Comparison of ENCODE assay signal across 9 cellular contexts in genomic region chr20:4519530-4519929, GRCh38.
DNase-seq lines count a peak whose midpoint lies in the region; ATAC-seq, FAIRE-seq and TF ChIP-seq lines count a peak whose summit lies in the region.
"Had no signal": no experiment of that assay in that cellular context is flagged by ENCODE, and none has a peak within 500 bp of the region (broad histone marks: within the 10 kb centered on the region; RNA-seq: fewer than 3 reads in every experiment).

No MANE protein-coding gene starts in this region.

- intact Hi-C loops in activated CD4-positive, alpha-beta T cell treated with anti-CD3 and anti-CD28 coated beads for 36 hours (cut with DNase I, micrococcal nuclease), result no loop called here
- intact Hi-C loops in kidney (cut with DNase I), result no loop called here

- no peak overlapping the region for H3K4me2 ChIP-seq in H1 (ENCODE audit: insufficient read depth in 1 of 2, low read depth in 2 of 2, low read length in 2 of 2)
- no peak overlapping the region for H3K4me2 ChIP-seq in smooth muscle cell

- H3K14ac ChIP-seq in H1 (ENCODE audit: insufficient read length), result no peak overlapping the region

- H4K20me1 ChIP-seq in H1 (replicated peaks in 1 of 2; ENCODE audit: control insufficient read depth in 1 of 2, insufficient read depth in 2 of 2, low read length in 2 of 2) (no peaks in the 10 kb centered on the region), smooth muscle cell (ENCODE audit: low read depth) (no peaks in the 10 kb centered on the region)

- no peak overlapping the region for H2BK120ac ChIP-seq in H1 (replicated peaks; ENCODE audit: low read depth, low read length)

- H2AFZ ChIP-seq in H1 (ENCODE audit: low read length) (peak overlapping the region; percentile 80), smooth muscle cell (ENCODE audit: low read depth) (no peak overlapping the region)

- no peak overlapping the region for H3K27ac ChIP-seq in H1 (ENCODE audit: low read depth, low read length)
- H3K27ac ChIP-seq in smooth muscle cell (ENCODE audit: low read depth), result no peak overlapping the region
- H3K27ac ChIP-seq in kidney (ENCODE audit: low read depth in 2 of 2, low read length in 2 of 2), result no peak overlapping the region

- no peak overlapping the region for H3K56ac ChIP-seq in H1 (replicated peaks; ENCODE audit: insufficient read length, low read depth, low read length)

- no peaks in the 10 kb centered on the region for H3K4me1 ChIP-seq in H1 (replicated peaks in 1 of 4; ENCODE audit: control insufficient read depth in 3 of 4, insufficient read depth in 4 of 4, low read length in 3 of 4)
- peaks cover 5% of the 10 kb centered on the region for H3K4me1 ChIP-seq in smooth muscle cell (ENCODE audit: low read depth)
- no peaks in the 10 kb centered on the region for H3K4me1 ChIP-seq in kidney (ENCODE audit: control insufficient read depth in 1 of 2, insufficient read depth in 1 of 2, low read depth in 1 of 2, low read length in 2 of 2)

- H3K9me3 Mint-ChIP-seq in activated CD4-positive, alpha-beta T cell treated with anti-CD3 and anti-CD28 coated beads for 36 hours (ENCODE audit: low read depth), result no peaks in the 10 kb centered on the region

- no peaks in the 10 kb centered on the region for H3K36me3 ChIP-seq in H1 (ENCODE audit: control insufficient read depth in 2 of 4, insufficient read depth in 4 of 4, low read length in 3 of 4)
- no peaks in the 10 kb centered on the region for H3K36me3 ChIP-seq in smooth muscle cell (ENCODE audit: low read depth)
- H3K36me3 ChIP-seq in kidney (ENCODE audit: control insufficient read depth in 1 of 2, insufficient read depth in 2 of 2, low read length in 2 of 2), result no peaks in the 10 kb centered on the region

- H3K27me3 ChIP-seq in H1 (replicated peaks in 1 of 4; ENCODE audit: control insufficient read depth in 3 of 4, extremely low read depth in 1 of 4, insufficient read depth in 3 of 4, low read length in 3 of 4) (no peaks in the 10 kb centered on the region), smooth muscle cell (ENCODE audit: low read depth) (no peaks in the 10 kb centered on the region)

- ATAC-seq in activated CD4-positive, alpha-beta T cell treated with anti-CD3 and anti-CD28 coated beads for 36 hours, result no peak
- ATAC-seq in HG03460 (IDR thresholded peaks at IDR 0.05; ENCODE audit: unreplicated experiment), result no peak

- H3K79me1 ChIP-seq in H1 (ENCODE audit: low read depth, low read length), result no peaks in the 10 kb centered on the region

- no peak overlapping the region for H3K4me3 ChIP-seq in H1 (ENCODE audit: extremely low read depth in 1 of 4, insufficient read depth in 2 of 4, low read depth in 3 of 4, low read length in 4 of 4)
- H3K4me3 ChIP-seq in smooth muscle cell, result no peak overlapping the region
- no peak overlapping the region for H3K4me3 ChIP-seq in kidney (ENCODE audit: low read length in 2 of 2)

- H3K9ac ChIP-seq in H1 (replicated peaks in 1 of 4; ENCODE audit: extremely low read depth in 1 of 4, low read depth in 3 of 4, low read length in 3 of 4) (no peak overlapping the region), smooth muscle cell (ENCODE audit: low read depth) (no peak overlapping the region), kidney (ENCODE audit: low read length in 2 of 2) (no peak overlapping the region)

- CTCF ChIA-PET in activated CD4-positive, alpha-beta T cell treated with anti-CD3 and anti-CD28 coated beads for 36 hours (lab: Charles Lee), result no interaction called here
- CTCF ChIA-PET in H1 (lab: Charles Lee; ENCODE audit: partially characterized antibody), result interaction anchor here (0.5 to 2.9 kb wide), 21 partner anchors 10 to 307 kb away, joined by 3 to 15 read pairs (median 3); no protein-coding TSS in a partner anchor

- TF ChIP-seq POLR2A in H1 (IDR thresholded peaks at IDR 0.05; ENCODE audit: control extremely low read depth in 1 of 2, low read depth in 2 of 2, low read length in 2 of 2), result no peak

- peaks cover 3% of the 10 kb centered on the region; the same call in 1 of the 2 replicates for H3K23me2 ChIP-seq in H1 (ENCODE audit: low read depth, low read length)

- no peak for TF ChIP-seq EP300 in H1 (IDR thresholded peaks at IDR 0.05; ENCODE audit: borderline replicate concordance in 1 of 2, low read depth in 2 of 2, low read length in 2 of 2)

- H3K4me3 Mint-ChIP-seq in activated CD4-positive, alpha-beta T cell treated with anti-CD3 and anti-CD28 coated beads for 36 hours, result no peak overlapping the region
- H3K4me3 Mint-ChIP-seq: CD4-positive, CD25-positive, alpha-beta regulatory T cell had no signal

- peak overlapping the region; percentile 63; the same call in 1 of the 2 replicates for H2BK20ac ChIP-seq in H1 (ENCODE audit: low read length)

- no peak overlapping the region for H4K91ac ChIP-seq in H1 (replicated peaks; ENCODE audit: insufficient read length, low read length)

- peak; percentile 84 to 91 for TF ChIP-seq RAD21 in H1 (IDR thresholded peaks at IDR 0.05 in 1 of 2, conservative IDR thresholded peaks at IDR 0.05 in 1 of 2; ENCODE audit: low read depth in 2 of 2, low read length in 2 of 2)

- H3K9me3 ChIP-seq in H1 (ENCODE audit: insufficient read depth in 2 of 2, low read depth in 1 of 2, low read length in 1 of 2), result no peaks in the 10 kb centered on the region
- H3K9me3 ChIP-seq in smooth muscle cell (replicated peaks; ENCODE audit: low read depth), result no peaks in the 10 kb centered on the region
- no peaks in the 10 kb centered on the region for H3K9me3 ChIP-seq in kidney (ENCODE audit: control insufficient read depth in 1 of 2, low read length in 2 of 2)

- H2BK15ac ChIP-seq in H1 (ENCODE audit: low read length), result no peak overlapping the region

- H3K27ac Mint-ChIP-seq in activated CD4-positive, alpha-beta T cell treated with anti-CD3 and anti-CD28 coated beads for 36 hours, result no peak overlapping the region
- H3K27ac Mint-ChIP-seq: CD4-positive, CD25-positive, alpha-beta regulatory T cell had no signal

- H3K27me3 Mint-ChIP-seq in activated CD4-positive, alpha-beta T cell treated with anti-CD3 and anti-CD28 coated beads for 36 hours, result peaks cover 19% of the 10 kb centered on the region

- 13% methylated on average over 2 of the region's 2 CpGs; no CpG with 5 or more reads in 1 of the 2 experiments for WGBS in H1 (ENCODE audit: extremely low coverage in 1 of 2, insufficient coverage in 1 of 2, insufficient read length in 1 of 2, insufficient replicate concordance in 2 of 2, low coverage in 1 of 2, low lambda C conversion rate in 2 of 2, missing lambda C conversion rate in 1 of 2), 2 experiments
- 3% methylated on average over 2 of the region's 2 CpGs for WGBS in smooth muscle cell (ENCODE audit: low lambda C conversion rate)

- peak; percentile 77 to 88 (median 82) for TF ChIP-seq CTCF in H1 (IDR thresholded peaks at IDR 0.05; ENCODE audit: control extremely low read depth in 1 of 3, insufficient read depth in 1 of 3, low read depth in 1 of 3, low read length in 3 of 3)
- TF ChIP-seq CTCF in smooth muscle cell (IDR thresholded peaks at IDR 0.05; ENCODE audit: borderline replicate concordance, insufficient read depth, poor library complexity, severe bottlenecking), result peak; percentile 35
- no peak for TF ChIP-seq CTCF in kidney (IDR thresholded peaks at IDR 0.05; ENCODE audit: borderline replicate concordance, extremely low read depth, insufficient read depth)

- no peaks in the 10 kb centered on the region for H3K36me3 Mint-ChIP-seq in activated CD4-positive, alpha-beta T cell treated with anti-CD3 and anti-CD28 coated beads for 36 hours (ENCODE audit: low read depth)
- H3K36me3 Mint-ChIP-seq: CD4-positive, CD25-positive, alpha-beta regulatory T cell had no signal

- H4K8ac ChIP-seq in H1 (ENCODE audit: extremely low read depth, insufficient read depth, low read length), result no peak overlapping the region

- H3K4me1 Mint-ChIP-seq in activated CD4-positive, alpha-beta T cell treated with anti-CD3 and anti-CD28 coated beads for 36 hours, result no peaks in the 10 kb centered on the region
- H3K4me1 Mint-ChIP-seq: CD4-positive, CD25-positive, alpha-beta regulatory T cell had no signal

- no peak overlapping the region for H3K23ac ChIP-seq in H1 (ENCODE audit: insufficient read length)

- H3K4ac ChIP-seq in H1 (replicated peaks; ENCODE audit: insufficient read length, low read depth, low read length), result no peak overlapping the region

- DNase-seq in activated CD4-positive, alpha-beta T cell treated with anti-CD3 and anti-CD28 coated beads for 36 hours, result peak; percentile 58
- DNase-seq in activated CD4-positive, alpha-beta T cell treated with anti-CD3 and anti-CD28 coated beads for 4 hours, result no peak
- peak; percentile 11 for DNase-seq in NCI-H460 (ENCODE audit: extremely low read depth, low read depth)
- peak in 1 of 2 experiments; percentile 84 for DNase-seq in H1 (ENCODE audit: low read depth in 1 of 2, low spot score in 2 of 2)
- DNase-seq in smooth muscle cell (lab: John Stamatoyannopoulos, UW; ENCODE audit: unreplicated experiment), result no peak
- DNase-seq in SKM-1 (lab: John Stamatoyannopoulos, UW; ENCODE audit: unreplicated experiment), result no peak
- DNase-seq in kidney, result no peak

- no peaks in the 10 kb centered on the region for H3K79me2 ChIP-seq in H1 (ENCODE audit: control insufficient read depth in 1 of 2, insufficient read depth in 2 of 2, low read length in 2 of 2)
- H3K79me2 ChIP-seq in smooth muscle cell (ENCODE audit: low read depth), result no peaks in the 10 kb centered on the region

- no peak overlapping the region for H3K18ac ChIP-seq in H1 (ENCODE audit: extremely low read depth, low read length)

- POLR2A ChIA-PET in activated CD4-positive, alpha-beta T cell treated with anti-CD3 and anti-CD28 coated beads for 36 hours (lab: Charles Lee), result no interaction called here
- POLR2A ChIA-PET in H1 (lab: Charles Lee; ENCODE audit: partially characterized antibody), result no interaction called here

- no peaks in the 10 kb centered on the region for H3F3A ChIP-seq in smooth muscle cell (ENCODE audit: low read depth)

- FAIRE-seq in H1 (lab: Jason Lieb, UNC) (peak; percentile 95), kidney (lab: Jason Lieb, UNC) (no peak)

- H2AK5ac ChIP-seq in H1 (ENCODE audit: low read depth, low read length), result no peak overlapping the region

- H2BK5ac ChIP-seq in H1 (ENCODE audit: low read depth, low read length), result no peak overlapping the region

- no peak overlapping the region; the same call in 1 of the 2 replicates for H2BK12ac ChIP-seq in H1 (ENCODE audit: low read depth, low read length)

- no peak overlapping the region for H4K5ac ChIP-seq in H1 (ENCODE audit: insufficient read length, low read depth, low read length)

TF ChIP-seq in H1, 55 proteins besides CTCF, POLR2A, EP300 and RAD21:
- no peak for TF ChIP-seq HDAC6 (IDR thresholded peaks at IDR 0.05; ENCODE audit: low read depth, low read length)
- peak; percentile 48; the same call in 1 of the 2 replicates for TF ChIP-seq TEAD4 (IDR thresholded peaks at IDR 0.05; ENCODE audit: low read depth, low read length)

Comparison
In these comparisons a context has a peak if more than half of its experiments do, and no peak if none do; other contexts are left out.
1. DNase-seq: peak in activated CD4-positive, alpha-beta T cell treated with anti-CD3 and anti-CD28 coated beads for 36 hours (single experiment) and NCI-H460 (single experiment); none in activated CD4-positive, alpha-beta T cell treated with anti-CD3 and anti-CD28 coated beads for 4 hours (0 of 2), smooth muscle cell (single experiment), SKM-1 (single experiment) and kidney (single experiment).